Comparison of ENCODE assay signal across 8 cellular contexts in the genomic region with DNA sequence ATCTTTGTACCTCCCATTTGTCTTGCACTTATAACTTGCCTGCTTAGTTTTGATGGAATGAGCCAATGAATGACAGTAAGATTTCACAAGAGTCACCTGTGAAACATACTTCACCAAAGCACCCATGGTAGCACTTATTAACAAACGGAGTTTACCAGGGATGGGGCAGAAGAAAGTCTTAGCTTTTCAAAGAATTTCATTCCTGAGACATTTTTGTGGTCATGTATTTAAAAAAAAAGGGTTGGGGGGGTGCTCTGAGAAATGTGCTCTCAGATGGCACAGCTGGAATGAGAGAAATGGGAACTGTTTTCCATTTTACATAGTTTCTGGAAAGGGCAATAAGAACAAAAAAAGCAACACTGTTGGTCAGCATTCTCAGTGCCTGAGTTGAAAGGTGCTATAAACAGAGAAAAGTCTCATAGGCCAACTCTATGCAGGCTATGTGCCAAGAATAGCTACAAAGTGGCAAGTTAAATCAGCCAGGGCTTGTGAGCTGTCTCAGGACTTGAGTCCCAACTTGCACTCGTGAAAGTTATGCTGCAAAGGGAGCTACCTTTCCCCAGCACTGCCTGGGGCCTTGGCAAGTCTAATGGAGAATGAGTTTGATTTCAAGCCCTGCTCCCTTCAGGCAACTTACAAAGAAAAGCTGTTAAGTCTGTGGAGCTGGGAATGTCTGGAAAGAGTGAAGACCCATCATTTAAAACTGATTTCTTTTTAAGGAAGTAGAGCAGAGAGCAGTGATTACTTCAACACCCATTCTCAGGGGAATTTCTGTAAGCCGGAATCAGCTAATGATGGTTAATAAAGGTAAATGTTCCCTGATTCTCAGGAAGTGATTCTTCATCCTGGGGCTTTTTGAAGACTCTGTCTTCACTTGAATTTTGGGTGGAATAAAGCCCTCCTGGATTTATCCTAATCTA.
DNase-seq lines count a peak whose midpoint lies in the region; ATAC-seq, FAIRE-seq and TF ChIP-seq lines count a peak whose summit lies in the region.

No MANE protein-coding gene starts in this region.

- H3K27ac ChIP-seq in osteoblast (ENCODE audit: low read depth, low read length) (peak overlapping the region; percentile 75), dorsolateral prefrontal cortex (peak overlapping the region in 29 of 59 donors; percentile 12 to 78 (median 39)), H9 (ENCODE audit: insufficient read length, low read depth, low read length) (no peak overlapping the region)

- TF ChIP-seq POLR2A in GM12891 (IDR thresholded peaks at IDR 0.05; ENCODE audit: low read depth, low read length), result no peak

- no peak for DNase-seq in GM12891 (ENCODE audit: insufficient read length, low spot score)
- DNase-seq in MCF 10A (ENCODE audit: unreplicated experiment), result peak; percentile 70
- DNase-seq in osteoblast (ENCODE audit: insufficient read length, low spot score, missing footprints), result no peak
- no peak for DNase-seq in OCI-M1 (lab: John Stamatoyannopoulos, UW)
- no peak for DNase-seq in dorsolateral prefrontal cortex
- DNase-seq in H9, result no peak
- no peak for DNase-seq in central memory CD4-positive, alpha-beta T cell

- H3K27me3 ChIP-seq in osteoblast (ENCODE audit: insufficient read depth, low read length), result no peaks in the 10 kb centered on the region
- H3K27me3 ChIP-seq in dorsolateral prefrontal cortex, result no peaks in the 10 kb centered on the region
- H3K27me3 ChIP-seq in H9 (ENCODE audit: insufficient read depth, low read length), result no peaks in the 10 kb centered on the region

- peak overlapping the region; percentile 55 for H3K4me2 ChIP-seq in osteoblast (ENCODE audit: insufficient read depth, low read length)
- H3K4me2 ChIP-seq in H9 (ENCODE audit: insufficient read depth, insufficient read length, low read length), result no peak overlapping the region

- H3K27ac Mint-ChIP-seq in MCF 10A (ENCODE audit: low read depth, unreplicated experiment) (no peak overlapping the region), H9 (peak overlapping the region in 1 of 3 experiments; percentile 16; a peak in 1 of 7 replicates)

- H3K23me2 ChIP-seq in H9 (ENCODE audit: insufficient read length, low read depth, low read length, poor library complexity, severe bottlenecking), result no peaks in the 10 kb centered on the region

- no peak overlapping the region for H2BK15ac ChIP-seq in H9 (ENCODE audit: low read depth, low read length)

- no peak for TF ChIP-seq CTCF in MCF 10A (IDR thresholded peaks at IDR 0.05; ENCODE audit: unreplicated experiment)
- no peak for TF ChIP-seq CTCF in osteoblast (IDR thresholded peaks at IDR 0.05; ENCODE audit: extremely low read depth, low read depth, low read length)
- TF ChIP-seq CTCF in dorsolateral prefrontal cortex (IDR thresholded peaks at IDR 0.05 in 54 of 56, conservative IDR thresholded peaks at IDR 0.05 in 2 of 56; ENCODE audit: low read depth in 1 of 56, partially characterized antibody in 56 of 56), result no peak
- TF ChIP-seq CTCF in H9 (conservative IDR thresholded peaks at IDR 0.05), result no peak

- no peak overlapping the region for H4K8ac ChIP-seq in H9 (replicated peaks; ENCODE audit: insufficient read length, low read depth, low read length)

- no peak overlapping the region for H3K14ac ChIP-seq in H9 (ENCODE audit: insufficient read depth, low read length)

- no peaks in the 10 kb centered on the region for H4K20me1 ChIP-seq in osteoblast (ENCODE audit: insufficient read depth, low read length)
- no peaks in the 10 kb centered on the region for H4K20me1 ChIP-seq in H9 (ENCODE audit: control insufficient read depth, insufficient read depth, insufficient read length)

- no peaks in the 10 kb centered on the region for H3K9me3 Mint-ChIP-seq in MCF 10A (ENCODE audit: unreplicated experiment)
- no peaks in the 10 kb centered on the region for H3K9me3 Mint-ChIP-seq in H9

- H3K18ac ChIP-seq in H9 (ENCODE audit: insufficient read length, low read depth, low read length), result no peak overlapping the region

- FAIRE-seq in GM12891 (lab: Jason Lieb, UNC), result peak; percentile 78

- H2BK5ac ChIP-seq in H9 (ENCODE audit: insufficient read length, low read length), result no peak overlapping the region

- no TSS peak for BruUV-seq in MCF 10A (replicated peaks; lab: Mats Ljungman, UMichigan)

- H3K56ac ChIP-seq in H9 (ENCODE audit: insufficient read length, low read depth, low read length), result no peak overlapping the region

- H2AK5ac ChIP-seq in H9 (ENCODE audit: insufficient read length, low read length), result no peak overlapping the region

- H3K4me3 ChIP-seq in osteoblast (ENCODE audit: insufficient read depth, low read length), result peak overlapping the region; percentile 9
- no peak overlapping the region for H3K4me3 ChIP-seq in dorsolateral prefrontal cortex

- no peaks in the 10 kb centered on the region for H3K27me3 Mint-ChIP-seq in MCF 10A (ENCODE audit: insufficient read depth, unreplicated experiment)
- H3K27me3 Mint-ChIP-seq in H9 (ENCODE audit: low read depth), result no peaks in the 10 kb centered on the region

- H3K23ac ChIP-seq in H9 (ENCODE audit: insufficient read length, low read depth, low read length), result no peak overlapping the region

- H3K9me3 ChIP-seq in osteoblast (ENCODE audit: low read depth, low read length), result no peaks in the 10 kb centered on the region
- no peaks in the 10 kb centered on the region for H3K9me3 ChIP-seq in H9 (ENCODE audit: control insufficient read depth, low read depth, low read length)

- no peak overlapping the region for H3K9ac ChIP-seq in H9 (ENCODE audit: extremely low read depth, insufficient read length, low read length)

- H3K4me1 Mint-ChIP-seq in MCF 10A (ENCODE audit: insufficient read depth, unreplicated experiment), result peaks cover 12% of the 10 kb centered on the region
- H3K4me1 Mint-ChIP-seq in H9, result no peaks in the 10 kb centered on the region

- H3K4ac ChIP-seq in H9 (ENCODE audit: low read depth, low read length), result no peak overlapping the region

- H4K5ac ChIP-seq in H9 (ENCODE audit: insufficient read length, low read depth, low read length), result no peak overlapping the region

- H2BK20ac ChIP-seq in H9 (ENCODE audit: low read depth, low read length, poor library complexity, severe bottlenecking), result no peak overlapping the region

- H3K36me3 Mint-ChIP-seq in MCF 10A (ENCODE audit: insufficient read depth, unreplicated experiment) (no peaks in the 10 kb centered on the region), H9 (ENCODE audit: insufficient read depth in 1 of 3, low read depth in 3 of 3) (no peaks in the 10 kb centered on the region)

- H2BK12ac ChIP-seq in H9 (ENCODE audit: insufficient read length, low read depth, low read length), result no peak overlapping the region

- intact Hi-C loops in MCF 10A (cut with micrococcal nuclease) (no loop called here), dorsolateral prefrontal cortex (cut with DNase I) (no loop called here)

- no peaks in the 10 kb centered on the region for H3K79me1 ChIP-seq in H9 (ENCODE audit: insufficient read depth, low read depth, low read length, poor library complexity, severe bottlenecking)

- ATAC-seq in HG03039 (IDR thresholded peaks at IDR 0.05; ENCODE audit: unreplicated experiment), result peak; percentile 66

- POLR2A ChIA-PET in MCF 10A (lab: Yijun Ruan, JAX), result interaction anchor here (0.9 to 1.0 kb wide), 2 partner anchors 9 to 36 kb away, joined by 3 read pairs; no protein-coding TSS in a partner anchor

- H4K91ac ChIP-seq in H9 (ENCODE audit: insufficient read length, low read depth, low read length), result no peak overlapping the region

- no peak overlapping the region for H3T11ph ChIP-seq in H9 (ENCODE audit: low read length)

- peak overlapping the region; percentile 46 for H2AFZ ChIP-seq in osteoblast (ENCODE audit: low read length)
- no peak overlapping the region for H2AFZ ChIP-seq in H9 (ENCODE audit: low read length)

- no CpG with 5 or more reads among the region's 3 CpGs for WGBS in H9 (ENCODE audit: extremely low coverage, insufficient read length, low lambda C conversion rate)

- H3K79me2 ChIP-seq in osteoblast (ENCODE audit: insufficient read depth, low read length) (peaks cover 3% of the 10 kb centered on the region), H9 (ENCODE audit: insufficient read depth, low read length) (no peaks in the 10 kb centered on the region)

- H3K4me3 Mint-ChIP-seq in MCF 10A (ENCODE audit: unreplicated experiment) (no peak overlapping the region), H9 (no peak overlapping the region)

- no peaks in the 10 kb centered on the region for H3K36me3 ChIP-seq in osteoblast (ENCODE audit: insufficient read depth, low read length)

- peaks cover 66% of the 10 kb centered on the region for H3K4me1 ChIP-seq in osteoblast (ENCODE audit: insufficient read depth, low read length)
- no peaks in the 10 kb centered on the region for H3K4me1 ChIP-seq in H9 (ENCODE audit: insufficient read depth, low read length)

- CTCF ChIA-PET in MCF 10A (lab: Yijun Ruan, JAX), result interaction anchor here (0.7 to 1.3 kb wide), 2 partner anchors 36 to 1887 kb away, joined by 3 to 5 read pairs; no protein-coding TSS in a partner anchor

- H2BK120ac ChIP-seq in H9 (ENCODE audit: low read depth, low read length, poor library complexity, severe bottlenecking), result no peak overlapping the region

TF ChIP-seq in GM12891, 5 proteins besides CTCF, POLR2A, EP300 and RAD21:
- TF ChIP-seq POU2F2 (IDR thresholded peaks at IDR 0.05; ENCODE audit: low read depth, low read length), result no peak
- TF ChIP-seq SPI1 (IDR thresholded peaks at IDR 0.05; ENCODE audit: low read depth, low read length), result no peak
- TF ChIP-seq TAF1 (IDR thresholded peaks at IDR 0.05; ENCODE audit: low read depth, low read length), result no peak
- TF ChIP-seq PAX5 (IDR thresholded peaks at IDR 0.05; ENCODE audit: insufficient read depth, low read length, severe bottlenecking), result no peak
- no peak for TF ChIP-seq POLR2AphosphoS5 (IDR thresholded peaks at IDR 0.05; ENCODE audit: low read depth, low read length)
